Comparison of ENCODE assay signal across 9 cellular contexts in the genomic region with DNA sequence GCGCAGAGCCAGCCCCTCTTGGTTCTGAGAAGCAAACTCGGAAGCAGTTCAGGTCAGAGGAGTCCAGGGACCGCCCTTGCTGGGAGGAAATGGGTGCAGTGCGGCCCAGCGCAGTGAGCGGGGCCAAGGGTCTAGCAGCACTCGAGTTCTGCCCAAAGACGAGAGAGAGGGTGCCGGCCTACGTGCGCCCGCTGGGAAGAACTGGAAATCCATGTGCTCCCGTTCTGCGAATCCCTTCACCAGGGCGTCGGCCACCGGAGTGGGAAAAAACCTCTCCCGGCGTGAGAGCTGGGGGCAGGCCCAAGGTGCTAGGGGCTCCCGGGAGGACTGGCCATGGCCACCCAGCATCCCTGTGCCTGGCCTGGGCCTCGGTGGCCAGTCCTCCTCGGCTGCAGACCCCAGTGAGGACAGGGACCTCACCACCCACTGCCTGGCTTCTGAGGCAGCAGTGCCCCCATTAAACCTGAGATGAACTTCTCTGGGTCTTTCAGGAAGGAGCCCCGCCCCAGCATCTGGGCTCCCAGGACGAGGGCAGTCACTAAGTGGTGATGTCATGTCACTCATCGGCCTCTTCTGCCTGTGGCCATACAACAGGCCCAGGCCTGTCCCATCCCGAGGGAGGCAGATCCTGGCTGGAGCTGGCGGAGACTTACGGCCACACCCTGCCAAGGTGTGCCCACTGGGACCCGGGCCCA. TPM values are rescaled to one million over a fixed set of nuclear protein-coding genes. Genes with fewer than 3 reads are reported as not detected.
A peak's percentile ranks its signal among the peaks of the same experiment; 100 is the strongest.
DNase-seq lines count a peak whose midpoint lies in the region; ATAC-seq, FAIRE-seq and TF ChIP-seq lines count a peak whose summit lies in the region.
"Had no signal": no experiment of that assay in that cellular context is flagged by ENCODE, and none has a peak within 500 bp of the region (broad histone marks: within the 10 kb centered on the region; RNA-seq: fewer than 3 reads in every experiment).

No MANE protein-coding gene starts in this region.

- H2AFZ ChIP-seq in HepG2 (ENCODE audit: low read length) (no peak overlapping the region), keratinocyte (ENCODE audit: control insufficient read depth, low read length) (peak overlapping the region; percentile 37)

- ATAC-seq in HepG2 (no peak), right lobe of liver (no peak), HG03457 (IDR thresholded peaks at IDR 0.05; ENCODE audit: unreplicated experiment) (no peak), GM21390 (IDR thresholded peaks at IDR 0.05; ENCODE audit: unreplicated experiment) (no peak), GM21529 (IDR thresholded peaks at IDR 0.05; ENCODE audit: unreplicated experiment) (no peak)
- ATAC-seq: activated naive CD4-positive, alpha-beta T cell treated with anti-CD3 and anti-CD28 coated beads, Interleukin-2, amount 50 U/mL, for 72 hours had no signal

- no peak for DNase-seq in HepG2 (ENCODE audit: low spot score)
- DNase-seq in right lobe of liver, result no peak
- peak; percentile 67 to 91 for DNase-seq in SHP77 (lab: John Stamatoyannopoulos, UW)
- DNase-seq in keratinocyte (ENCODE audit: low read depth, low spot score), result peak; percentile 96
- DNase-seq in CD1c-positive myeloid dendritic cell (ENCODE audit: extremely low spot score), result no peak

- H3K36me3 ChIP-seq in HepG2 (replicated peaks in 1 of 2; ENCODE audit: control insufficient read depth in 1 of 2, insufficient read depth in 2 of 2, low read length in 2 of 2) (no peaks in the 10 kb centered on the region), right lobe of liver (no peaks in the 10 kb centered on the region), keratinocyte (ENCODE audit: control insufficient read depth in 2 of 2, extremely low read depth in 1 of 2, insufficient read depth in 2 of 2, low read length in 2 of 2) (no peaks in the 10 kb centered on the region)

- POLR2A ChIA-PET in HepG2 (lab: Yijun Ruan, JAX), result no interaction called here

- TF ChIP-seq EP300 in HepG2 (IDR thresholded peaks at IDR 0.05; ENCODE audit: low read depth in 2 of 2, low read length in 2 of 2) (no peak), HepG2 (CRISPR knock-in tag; IDR thresholded peaks at IDR 0.05; ENCODE audit: borderline replicate concordance) (no peak)

- H3K27ac ChIP-seq in HepG2 (ENCODE audit: extremely low read length, insufficient read depth, low read length) (no peak overlapping the region), right lobe of liver (no peak overlapping the region), keratinocyte (ENCODE audit: control insufficient read depth, insufficient read depth, low read length) (peak overlapping the region; percentile 47)

- no peak for TF ChIP-seq RAD21 in HepG2 (CRISPR knock-in tag; IDR thresholded peaks at IDR 0.05)

- H3K9me3 ChIP-seq in HepG2 (ENCODE audit: low read length) (no peaks in the 10 kb centered on the region), right lobe of liver (no peaks in the 10 kb centered on the region), keratinocyte (ENCODE audit: control insufficient read depth, low read depth, low read length) (peaks cover 6% of the 10 kb centered on the region)

- in situ Hi-C loops in HepG2 (cut with HindIII; ENCODE audit: extremely low pct_ligation_motif_present, low pct_unique_long_range_greater_than_20kb), result loop anchor here (10.0 kb wide), 1 partner anchor 143 kb away; a partner anchor contains a TSS

- CTCF ChIA-PET in HepG2 (lab: Yijun Ruan, JAX; ENCODE audit: low intra/inter-chr PET ratio, low total read pairs), result no interaction called here

- no peak for TF ChIP-seq POLR2A in HepG2 (IDR thresholded peaks at IDR 0.05; ENCODE audit: insufficient read depth in 1 of 2, low read depth in 2 of 2, low read length in 2 of 2)
- TF ChIP-seq POLR2A in right lobe of liver (IDR thresholded peaks at IDR 0.05), result no peak

- H4K20me1 ChIP-seq in HepG2 (ENCODE audit: insufficient read depth, low read length), result no peaks in the 10 kb centered on the region
- H4K20me1 ChIP-seq in keratinocyte (ENCODE audit: control insufficient read depth, extremely low read depth, insufficient read depth, low read length), result no peaks in the 10 kb centered on the region

- H3K27me3 ChIP-seq in HepG2 (ENCODE audit: control insufficient read depth in 1 of 2, insufficient read depth in 2 of 2, low read length in 2 of 2), result peaks cover 6 to 26% of the 10 kb centered on the region in 2 experiments; a peak in 4 of 5 replicates
- H3K27me3 ChIP-seq in right lobe of liver, result no peaks in the 10 kb centered on the region
- peaks cover 37% of the 10 kb centered on the region for H3K27me3 ChIP-seq in keratinocyte (ENCODE audit: control insufficient read depth, extremely low read depth, insufficient read depth, low read length)

- H3K4me3 ChIP-seq in HepG2 (replicated peaks in 1 of 3; ENCODE audit: insufficient read depth in 1 of 3, low read depth in 2 of 3, low read length in 3 of 3), result no peak overlapping the region
- no peak overlapping the region for H3K4me3 ChIP-seq in right lobe of liver
- peak overlapping the region in 1 of 3 experiments; percentile 43 for H3K4me3 ChIP-seq in keratinocyte (ENCODE audit: control insufficient read depth in 2 of 3, extremely low read depth in 1 of 3, insufficient read depth in 2 of 3, low read depth in 1 of 3, low read length in 3 of 3)

- TF ChIP-seq CTCF in HepG2 (CRISPR knock-in tag; IDR thresholded peaks at IDR 0.05) (no peak), right lobe of liver (IDR thresholded peaks at IDR 0.05) (no peak), keratinocyte (optimal IDR thresholded peaks at IDR 0.05 in 1 of 3, IDR thresholded peaks at IDR 0.05 in 1 of 3, conservative IDR thresholded peaks at IDR 0.05 in 1 of 3; ENCODE audit: extremely low read depth in 1 of 3, insufficient read depth in 2 of 3, low read length in 3 of 3) (no peak)

- no peaks in the 10 kb centered on the region for H3K79me2 ChIP-seq in HepG2 (ENCODE audit: insufficient read depth, low read length)
- H3K79me2 ChIP-seq in keratinocyte (ENCODE audit: control insufficient read depth, insufficient read depth, low read length), result no peaks in the 10 kb centered on the region

- dilution Hi-C loops in keratinocyte (cut with MboI; ENCODE audit: extremely low pct_ligation_motif_present, low sequenced_read_pairs), result no loop called here

- intact Hi-C loops in HepG2 (cut with micrococcal nuclease; ENCODE audit: unreplicated experiment) (no loop called here), right lobe of liver (cut with DNase I) (no loop called here)

- no peaks in the 10 kb centered on the region for H3K9me1 ChIP-seq in keratinocyte (ENCODE audit: control insufficient read depth, extremely low read depth, insufficient read depth, low read length)

- BruUV-seq in HepG2 (replicated peaks; lab: Mats Ljungman, UMichigan), result no TSS peak

- 84% methylated on average over 18 of the region's 29 CpGs for WGBS in HepG2 (ENCODE audit: low lambda C conversion rate)
- 71% methylated on average over 1 of the region's 29 CpGs for WGBS in right lobe of liver (ENCODE audit: insufficient coverage, low coverage, low lambda C conversion rate, missing lambda C conversion rate)

- H3K4me2 ChIP-seq in HepG2 (ENCODE audit: low read depth, low read length) (no peak overlapping the region), keratinocyte (ENCODE audit: control insufficient read depth, extremely low read depth, insufficient read depth, low read depth, low read length) (peak overlapping the region; percentile 76)

- H3K4me1 ChIP-seq in HepG2 (ENCODE audit: insufficient read depth, low read length) (peaks cover 33% of the 10 kb centered on the region), right lobe of liver (peaks cover 0 to 13% (median 5%) of the 10 kb centered on the region in 4 donors), keratinocyte (ENCODE audit: control insufficient read depth, extremely low read depth, insufficient read depth, low read length) (peaks cover 33% of the 10 kb centered on the region)

- no peak overlapping the region for H3K9ac ChIP-seq in HepG2 (ENCODE audit: insufficient read depth, low read depth, low read length)
- H3K9ac ChIP-seq in keratinocyte (ENCODE audit: control insufficient read depth, extremely low read depth, insufficient read depth, low read length), result peak overlapping the region; percentile 54

- no peak for FAIRE-seq in HepG2 (lab: Jason Lieb, UNC)
- peak; percentile 83 for FAIRE-seq in keratinocyte (lab: Jason Lieb, UNC)

RNA-seq across cellular contexts. Expression of a gene that starts 10.6 kb away (rescaled TPM):
- total RNA-seq in HepG2 (2016; rRNA removed; fragmentation: Illumina TruSeq; extraction: Trizol) (12.0 and 13.9 TPM in 2 replicates), right lobe of liver (10 to 100 TPM; 12.4 to 29.7 (median 15.4) TPM)
- 7.7 and 7.9 TPM in 2 replicates for total RNA-seq in HepG2 (2016; cell fraction: cytosol; rRNA removed; fragmentation: Illumina TruSeq; extraction: Trizol; ENCODE audit: low read depth)
- 9.6 and 13.9 TPM in 2 replicates for total RNA-seq in HepG2 (2016; cell fraction: insoluble cytoplasmic fraction; rRNA removed; fragmentation: Illumina TruSeq; extraction: Trizol)
- total RNA-seq in HepG2 (2016; cell fraction: membrane; rRNA removed; fragmentation: Illumina TruSeq; extraction: Trizol), result 17.8 and 22.1 TPM in 2 replicates
- 10.1 and 11.0 TPM in 2 replicates for total RNA-seq in HepG2 (2016; cell fraction: nucleus; rRNA removed; fragmentation: Illumina TruSeq; extraction: Trizol)
- polyA plus RNA-seq in HepG2 (2011; rRNA removed) (5.5 and 7.1 TPM in 2 replicates), keratinocyte (9.9 to 19.2 TPM (median 14.3 TPM) in 3 replicates)
- 7.1 and 10.4 TPM in 2 replicates for polyA plus RNA-seq in HepG2 (2011; cell fraction: cytosol; rRNA removed)
- polyA plus RNA-seq in HepG2 (2011; cell fraction: nucleus; rRNA removed), result 9.4 and 12.5 TPM in 2 replicates
- 6.0 and 9.5 TPM in 2 replicates for polyA plus RNA-seq in HepG2 (2012)
- polyA plus RNA-seq in HepG2 (2016; cell fraction: cytosol; fragmentation: Illumina TruSeq; extraction: Trizol; ENCODE audit: low read depth), result 6.4 and 8.1 TPM in 2 replicates
- polyA plus RNA-seq in HepG2 (2016; cell fraction: insoluble cytoplasmic fraction; fragmentation: Illumina TruSeq; extraction: Trizol; ENCODE audit: low read depth), result 14.5 and 15.8 TPM in 2 replicates
- 14.9 and 17.1 TPM in 2 replicates for polyA plus RNA-seq in HepG2 (2016; cell fraction: membrane; fragmentation: Illumina TruSeq; extraction: Trizol; ENCODE audit: low read depth)
- polyA plus RNA-seq in HepG2 (2016; cell fraction: nucleus; fragmentation: Illumina TruSeq; extraction: Trizol; ENCODE audit: insufficient read depth, low read depth), result 14.9 and 17.4 TPM in 2 replicates
- 18.3 and 50.6 TPM in 2 replicates for polyA minus RNA-seq in HepG2 (2011; rRNA and poly(A)+ RNA removed; ENCODE audit: low replicate concordance)
- 7.9 and 8.8 TPM in 2 replicates for polyA minus RNA-seq in HepG2 (2011; cell fraction: cytosol; rRNA and poly(A)+ RNA removed)
- 4.7 and 8.0 TPM in 2 replicates for polyA minus RNA-seq in HepG2 (2011; cell fraction: nucleus; rRNA and poly(A)+ RNA removed)
- 6.3 TPM for polyA plus RNA-seq in keratinocyte (2011; ENCODE audit: low read depth)
- 7.3 and 16.1 TPM in 2 replicates for polyA plus RNA-seq in keratinocyte (2011; cell fraction: cytosol; rRNA removed)
- 11.8 and 16.3 TPM in 2 replicates for polyA plus RNA-seq in keratinocyte (2011; cell fraction: nucleus; rRNA removed)
- 15.1 and 29.8 TPM in 2 replicates for polyA plus RNA-seq in keratinocyte (2012; ENCODE audit: low replicate concordance)
- polyA minus RNA-seq in keratinocyte, result 10.9 to 20.6 TPM (median 12.1 TPM) in 3 replicates
- 46.0 TPM for polyA minus RNA-seq in keratinocyte (2011; cell fraction: cytosol; rRNA and poly(A)+ RNA removed)
- polyA minus RNA-seq in keratinocyte (2011; cell fraction: nucleus; rRNA and poly(A)+ RNA removed), result 12.1 and 13.0 TPM in 2 replicates

RNA-seq across cellular contexts. Expression of a gene that starts 13.0 kb away (rescaled TPM):
- total RNA-seq in HepG2 (2016; rRNA removed; fragmentation: Illumina TruSeq; extraction: Trizol), result 10.5 and 12.3 TPM in 2 replicates
- 2.1 and 2.2 TPM in 2 replicates for total RNA-seq in HepG2 (2016; cell fraction: cytosol; rRNA removed; fragmentation: Illumina TruSeq; extraction: Trizol; ENCODE audit: low read depth)
- 9.0 and 12.3 TPM in 2 replicates for total RNA-seq in HepG2 (2016; cell fraction: insoluble cytoplasmic fraction; rRNA removed; fragmentation: Illumina TruSeq; extraction: Trizol)
- 5.3 TPM in 2 replicates for total RNA-seq in HepG2 (2016; cell fraction: membrane; rRNA removed; fragmentation: Illumina TruSeq; extraction: Trizol)
- total RNA-seq in HepG2 (2016; cell fraction: nucleus; rRNA removed; fragmentation: Illumina TruSeq; extraction: Trizol), result 8.0 and 9.6 TPM in 2 replicates
- polyA plus RNA-seq in HepG2 (2011; rRNA removed), result 5.9 and 6.3 TPM in 2 replicates
- polyA plus RNA-seq in HepG2 (2011; cell fraction: cytosol; rRNA removed), result 4.1 and 5.8 TPM in 2 replicates
- 28.9 and 40.8 TPM in 2 replicates for polyA plus RNA-seq in HepG2 (2011; cell fraction: nucleus; rRNA removed)
- polyA plus RNA-seq in HepG2 (2012), result 6.2 and 7.1 TPM in 2 replicates
- polyA plus RNA-seq in HepG2 (2016; cell fraction: cytosol; fragmentation: Illumina TruSeq; extraction: Trizol; ENCODE audit: low read depth), result 0.80 TPM in 2 replicates
- 8.9 and 10.6 TPM in 2 replicates for polyA plus RNA-seq in HepG2 (2016; cell fraction: insoluble cytoplasmic fraction; fragmentation: Illumina TruSeq; extraction: Trizol; ENCODE audit: low read depth)
- 2.4 and 2.5 TPM in 2 replicates for polyA plus RNA-seq in HepG2 (2016; cell fraction: membrane; fragmentation: Illumina TruSeq; extraction: Trizol; ENCODE audit: low read depth)
- 15.3 and 15.7 TPM in 2 replicates for polyA plus RNA-seq in HepG2 (2016; cell fraction: nucleus; fragmentation: Illumina TruSeq; extraction: Trizol; ENCODE audit: insufficient read depth, low read depth)
- polyA minus RNA-seq in HepG2 (2011; rRNA and poly(A)+ RNA removed; ENCODE audit: low replicate concordance), result 14.5 and 16.4 TPM in 2 replicates
- polyA minus RNA-seq in HepG2 (2011; cell fraction: cytosol; rRNA and poly(A)+ RNA removed), result 9.2 and 9.6 TPM in 2 replicates
- polyA minus RNA-seq in HepG2 (2011; cell fraction: nucleus; rRNA and poly(A)+ RNA removed), result 10.6 and 13.4 TPM in 2 replicates
- total RNA-seq in right lobe of liver, result 10 to 100 TPM; 10.9 to 25.8 (median 13.8) TPM
- 4.6 to 7.4 TPM (median 6.6 TPM) in 3 replicates for polyA plus RNA-seq in keratinocyte
- polyA plus RNA-seq in keratinocyte (2011; ENCODE audit: low read depth), result 2.4 TPM
- 3.9 and 7.6 TPM in 2 replicates for polyA plus RNA-seq in keratinocyte (2011; cell fraction: cytosol; rRNA removed)
- 16.1 and 18.5 TPM in 2 replicates for polyA plus RNA-seq in keratinocyte (2011; cell fraction: nucleus; rRNA removed)
- 3.7 and 10.0 TPM in 2 replicates for polyA plus RNA-seq in keratinocyte (2012; ENCODE audit: low replicate concordance)
- polyA minus RNA-seq in keratinocyte, result 10.5 to 18.5 TPM (median 14.2 TPM) in 3 replicates
- polyA minus RNA-seq in keratinocyte (2011; cell fraction: cytosol; rRNA and poly(A)+ RNA removed), result 28.0 TPM
- polyA minus RNA-seq in keratinocyte (2011; cell fraction: nucleus; rRNA and poly(A)+ RNA removed), result 20.9 and 22.5 TPM in 2 replicates

Comparison
In these comparisons a context has a peak if more than half of its experiments do, and no peak if none do; other contexts are left out.
1. DNase-seq: peak in SHP77 (2 of 2) and keratinocyte (single experiment); none in HepG2 (single experiment), right lobe of liver (0 of 3) and CD1c-positive myeloid dendritic cell (single experiment).